Comparison of ENCODE assay signal across 1 cellular context in genomic region chr16:30767767-30768465, GRCh38.
TF ChIP-seq lines count a peak whose summit lies in the region.

No MANE protein-coding gene starts in this region.

TF ChIP-seq in GM12878, 131 proteins besides CTCF, POLR2A, EP300 and RAD21:
- TF ChIP-seq RUNX3 (IDR thresholded peaks at IDR 0.05; ENCODE audit: low read length) (peak; percentile 82), MLLT1 (IDR thresholded peaks at IDR 0.05) (no peak), CBFB (IDR thresholded peaks at IDR 0.05; ENCODE audit: low read depth) (0 out of 2 replicates have a peak, but pooled peaks have one; percentile 50), BCL11A (IDR thresholded peaks at IDR 0.05; ENCODE audit: low read depth, low read length) (no peak)
